In genomic region chr1:47569681-47570470, GRCh38 we compare ENCODE assay signal across 8 cellular contexts.
A peak's percentile ranks its signal among the peaks of the same experiment; 100 is the strongest.
DNase-seq lines count a peak whose midpoint lies in the region; ATAC-seq and TF ChIP-seq lines count a peak whose summit lies in the region.

No MANE protein-coding gene starts in this region.

- intact Hi-C loops in PC-3 (cut with micrococcal nuclease), result loop anchor here (10.0 kb wide), 1 partner anchor 135 kb away; the partner anchor contains the start of gene FOXD2

- H3K27me3 ChIP-seq in PC-3 (ENCODE audit: low read length), result no peaks in the 10 kb centered on the region
- no peaks in the 10 kb centered on the region for H3K27me3 ChIP-seq in parathyroid adenoma (ENCODE audit: control insufficient read depth, insufficient read depth, low read length)

- H3K36me3 ChIP-seq in PC-3 (ENCODE audit: low read depth, low read length), result no peaks in the 10 kb centered on the region
- no peaks in the 10 kb centered on the region for H3K36me3 ChIP-seq in parathyroid adenoma (ENCODE audit: control insufficient read depth, insufficient read depth, low read length)

- H3K4me3 ChIP-seq in PC-3 (ENCODE audit: low read length), result no peak overlapping the region
- no peak overlapping the region for H3K4me3 ChIP-seq in parathyroid adenoma (ENCODE audit: low read depth, low read length)

- peak overlapping the region; percentile 28; the same call in 1 of the 2 replicates for H2AFZ ChIP-seq in PC-3 (ENCODE audit: low read length)
- no peak overlapping the region for H2AFZ ChIP-seq in parathyroid adenoma

- H3F3A ChIP-seq in PC-3 (ENCODE audit: low read length, unreplicated experiment), result no peaks in the 10 kb centered on the region

- H3K27ac ChIP-seq in PC-3 (ENCODE audit: low read length), result peak overlapping the region; percentile 8; the same call in 1 of the 2 replicates
- no peak overlapping the region for H3K27ac ChIP-seq in parathyroid adenoma

- H3K9me3 ChIP-seq in PC-3 (ENCODE audit: low read length) (no peaks in the 10 kb centered on the region), parathyroid adenoma (ENCODE audit: control insufficient read depth, low read length) (no peaks in the 10 kb centered on the region)

- H4K20me1 ChIP-seq in PC-3 (ENCODE audit: low read length), result no peaks in the 10 kb centered on the region

- peaks cover 11% of the 10 kb centered on the region for H3K4me1 ChIP-seq in PC-3 (ENCODE audit: insufficient read depth, low read length)
- H3K4me1 ChIP-seq in parathyroid adenoma, result no peaks in the 10 kb centered on the region

- BruUV-seq in PC-3 (replicated peaks; lab: Mats Ljungman, UMichigan), result no TSS peak

- peak; percentile 69 for TF ChIP-seq CTCF in PC-3 (conservative IDR thresholded peaks at IDR 0.05; ENCODE audit: low read depth, low read length)
- peak; percentile 7 for TF ChIP-seq CTCF in parathyroid adenoma (IDR thresholded peaks at IDR 0.05)

- H3K4me2 ChIP-seq in PC-3 (ENCODE audit: low read length), result peak overlapping the region; percentile 30
- no peak overlapping the region for H3K4me2 ChIP-seq in parathyroid adenoma (ENCODE audit: low read length)

- ATAC-seq in PC-3 (peak; percentile 99), HG03520 (IDR thresholded peaks at IDR 0.05; ENCODE audit: unreplicated experiment) (no peak)

- POLR2A ChIA-PET in PC-3 (lab: Charles Lee; ENCODE audit: unreplicated experiment), result no interaction called here

- no peak overlapping the region for H3K9ac ChIP-seq in PC-3 (ENCODE audit: low read length)
- no peak overlapping the region for H3K9ac ChIP-seq in parathyroid adenoma

- CTCF ChIA-PET in PC-3 (lab: Charles Lee), result interaction anchor here (0.6 to 0.9 kb wide), 3 partner anchors 68 to 133 kb away, joined by 3 to 4 read pairs (median 4); no protein-coding TSS in a partner anchor

- H3K79me2 ChIP-seq in PC-3 (ENCODE audit: low read length), result no peaks in the 10 kb centered on the region
- no peaks in the 10 kb centered on the region for H3K79me2 ChIP-seq in parathyroid adenoma

- DNase-seq in Daoy (ENCODE audit: low read depth) (peak; percentile 94), PC-3 (peak; percentile 92), fibroblast of gingiva (ENCODE audit: low read depth) (peak; percentile 63), globus pallidus (ENCODE audit: low spot score) (no peak), D341Med (ENCODE audit: low spot score) (no peak), activated gamma-delta T cell (lab: John Stamatoyannopoulos, UW) (no peak)

- no peaks in the 10 kb centered on the region for H3K9me2 ChIP-seq in PC-3 (replicated peaks; ENCODE audit: low read length)

Comparison
In these comparisons a context has a peak if more than half of its experiments do, and no peak if none do; other contexts are left out.
1. DNase-seq: peak in Daoy (single experiment), PC-3 (single experiment) and fibroblast of gingiva (single experiment); none in globus pallidus (single experiment), D341Med (single experiment) and activated gamma-delta T cell (single experiment).